In genomic region chr3:51845129-51845528, GRCh38 we compare ENCODE assay signal across 15 cellular contexts. TPM values are rescaled to one million over a fixed set of nuclear protein-coding genes. Genes with fewer than 3 reads are reported as not detected.
DNase-seq lines count a peak whose midpoint lies in the region; ATAC-seq and TF ChIP-seq lines count a peak whose summit lies in the region.
"Had no signal": no experiment of that assay in that cellular context is flagged by ENCODE, and none has a peak within 500 bp of the region (broad histone marks: within the 10 kb centered on the region; RNA-seq: fewer than 3 reads in every experiment).

No MANE protein-coding gene starts in this region.

- H3K9ac ChIP-seq in NT2/D1 (ENCODE audit: insufficient read length, low read depth) (no peak overlapping the region), neural progenitor cell (no peak overlapping the region)
- H3K9ac ChIP-seq: BLaER1 had no signal

- peaks cover 10% of the 10 kb centered on the region for H3K4me1 Mint-ChIP-seq in GM23338
- no peaks in the 10 kb centered on the region for H3K4me1 Mint-ChIP-seq in neural progenitor cell
- H3K4me1 Mint-ChIP-seq in T-cell = no peaks in the 10 kb centered on the region
- H3K4me1 Mint-ChIP-seq: CD8-positive, alpha-beta memory T cell had no signal

- H3K9me3 Mint-ChIP-seq in GM23338 = peaks cover 1% of the 10 kb centered on the region; the same call in 2 of the 3 replicates
- peaks cover 11% of the 10 kb centered on the region for H3K9me3 Mint-ChIP-seq in neural progenitor cell
- peaks cover 0 to 21% (median 20%) of the 10 kb centered on the region in 3 donors for H3K9me3 Mint-ChIP-seq in T-cell

- H3K27me3 Mint-ChIP-seq in GM23338 (ENCODE audit: insufficient read depth, low read depth, poor library complexity) = no peaks in the 10 kb centered on the region
- H3K27me3 Mint-ChIP-seq in neural progenitor cell (ENCODE audit: insufficient read depth, low read depth) = no peaks in the 10 kb centered on the region
- H3K27me3 Mint-ChIP-seq in T-cell = peaks cover 43 to 48% of the 10 kb centered on the region in 2 donors

- no peaks in the 10 kb centered on the region for H3K36me3 ChIP-seq in GM23338 (ENCODE audit: insufficient read depth)
- no peaks in the 10 kb centered on the region for H3K36me3 ChIP-seq in NT2/D1 (ENCODE audit: insufficient read depth, insufficient read length, low read length)
- H3K36me3 ChIP-seq in neural progenitor cell = no peaks in the 10 kb centered on the region
- H3K36me3 ChIP-seq in right atrium auricular region = no peaks in the 10 kb centered on the region
- H3K36me3 ChIP-seq: BLaER1 had no signal

- H3K9me3 ChIP-seq in NT2/D1 (ENCODE audit: insufficient read depth, low read length) (peaks cover 9% of the 10 kb centered on the region), neural progenitor cell (ENCODE audit: low read depth) (peaks cover 3% of the 10 kb centered on the region), right atrium auricular region (peaks cover 0 to 13% of the 10 kb centered on the region in 2 donors)

- H3K27me3 ChIP-seq in GM23338 (ENCODE audit: insufficient read depth) = no peaks in the 10 kb centered on the region
- no peaks in the 10 kb centered on the region for H3K27me3 ChIP-seq in NT2/D1 (ENCODE audit: insufficient read depth, insufficient read length)
- no peaks in the 10 kb centered on the region for H3K27me3 ChIP-seq in neural progenitor cell
- no peaks in the 10 kb centered on the region for H3K27me3 ChIP-seq in right atrium auricular region
- H3K27me3 ChIP-seq: BLaER1 had no signal

- peak in 1 of 2 experiments; percentile 40; a peak in 2 of 4 replicates for TF ChIP-seq CTCF in GM23338 (conservative IDR thresholded peaks at IDR 0.05; ENCODE audit: low read depth in 2 of 2)
- no peak for TF ChIP-seq CTCF in neural progenitor cell (IDR thresholded peaks at IDR 0.05)
- TF ChIP-seq CTCF in right atrium auricular region (IDR thresholded peaks at IDR 0.05) = no peak

- peak overlapping the region; percentile 94 for H2AFZ ChIP-seq in GM23338
- H2AFZ ChIP-seq in neural progenitor cell (replicated peaks) = peak overlapping the region; percentile 88

- H3K9me2 ChIP-seq in GM23338 (ENCODE audit: insufficient read depth) = peaks cover 5% of the 10 kb centered on the region; the same call in 1 of the 2 replicates

- H4K20me1 ChIP-seq in GM23338 (replicated peaks; ENCODE audit: insufficient read depth) (no peaks in the 10 kb centered on the region), neural progenitor cell (ENCODE audit: low read depth) (no peaks in the 10 kb centered on the region)
- H4K20me1 ChIP-seq: BLaER1 had no signal

- DNase-seq in GM23338 (ENCODE audit: low spot score) = peak; percentile 74
- peak; percentile 65 for DNase-seq in NT2/D1 (ENCODE audit: low read depth, low spot score)
- DNase-seq in iPS DF 19.7 (ENCODE audit: low read depth, low spot score) = peak; percentile 38
- DNase-seq in neural progenitor cell (ENCODE audit: low spot score) = peak; percentile 4
- DNase-seq in right atrium auricular region (ENCODE audit: low spot score) = no peak
- no peak for DNase-seq in KG1 (lab: John Stamatoyannopoulos, UW)
- DNase-seq in T-cell = no peak
- no peak for DNase-seq in NCI-H774 (lab: John Stamatoyannopoulos, UW)
- DNase-seq: 8988T; AML-193; Caco-2; CD8-positive, alpha-beta memory T cell; DND-41; GF-D8 had no signal

- peak overlapping the region; percentile 3; the same call in 1 of the 2 replicates for H3K27ac Mint-ChIP-seq in GM23338
- H3K27ac Mint-ChIP-seq in neural progenitor cell = peak overlapping the region; percentile 1
- no peak overlapping the region for H3K27ac Mint-ChIP-seq in T-cell
- H3K27ac Mint-ChIP-seq: CD8-positive, alpha-beta memory T cell had no signal

- POLR2A ChIA-PET in T-cell (lab: Charles Lee) = no interaction called here

- peaks cover 13% of the 10 kb centered on the region; the same call in 1 of the 2 replicates for H3K4me1 ChIP-seq in GM23338 (ENCODE audit: insufficient read depth)
- no peaks in the 10 kb centered on the region for H3K4me1 ChIP-seq in NT2/D1 (ENCODE audit: insufficient read depth, insufficient read length)
- H3K4me1 ChIP-seq in neural progenitor cell = no peaks in the 10 kb centered on the region
- no peaks in the 10 kb centered on the region for H3K4me1 ChIP-seq in right atrium auricular region
- H3K4me1 ChIP-seq: BLaER1, Caco-2 had no signal

- H3K79me2 ChIP-seq in GM23338 (replicated peaks; ENCODE audit: insufficient read depth) (no peaks in the 10 kb centered on the region), neural progenitor cell (ENCODE audit: low read depth) (no peaks in the 10 kb centered on the region)

- peak overlapping the region; percentile 21; the same call in 1 of the 2 replicates for H3K4me2 ChIP-seq in GM23338
- H3K4me2 ChIP-seq in neural progenitor cell = no peak overlapping the region
- H3K4me2 ChIP-seq: BLaER1 had no signal

- H3K27ac ChIP-seq in GM23338 (ENCODE audit: low read depth) = no peak overlapping the region; the same call in 1 of the 2 replicates
- H3K27ac ChIP-seq in neural progenitor cell = no peak overlapping the region
- no peak overlapping the region for H3K27ac ChIP-seq in right atrium auricular region
- H3K27ac ChIP-seq: BLaER1 had no signal

- CTCF ChIA-PET in T-cell (lab: Charles Lee) = no interaction called here

- H3F3A ChIP-seq in GM23338 (replicated peaks; ENCODE audit: low read depth) (no peaks in the 10 kb centered on the region), neural progenitor cell (ENCODE audit: low read depth) (no peaks in the 10 kb centered on the region)

- no peaks in the 10 kb centered on the region; the same call in 2 of the 3 replicates for H3K36me3 Mint-ChIP-seq in GM23338 (ENCODE audit: low read depth)
- H3K36me3 Mint-ChIP-seq in neural progenitor cell = no peaks in the 10 kb centered on the region
- H3K36me3 Mint-ChIP-seq in T-cell = peaks cover 8% of the 10 kb centered on the region

- no peak overlapping the region for H3K4me3 Mint-ChIP-seq in GM23338
- H3K4me3 Mint-ChIP-seq in neural progenitor cell = no peak overlapping the region
- H3K4me3 Mint-ChIP-seq in T-cell = no peak overlapping the region
- H3K4me3 Mint-ChIP-seq: CD8-positive, alpha-beta memory T cell had no signal

- ATAC-seq in GM23338 = peak; percentile 84
- no peak for ATAC-seq in T-cell (replicated peaks in 1 of 4)

- H3K4me3 ChIP-seq in GM23338 = no peak overlapping the region
- no peak overlapping the region for H3K4me3 ChIP-seq in NT2/D1 (ENCODE audit: insufficient read length, low read depth)
- no peak overlapping the region for H3K4me3 ChIP-seq in neural progenitor cell
- H3K4me3 ChIP-seq in right atrium auricular region = no peak overlapping the region
- H3K4me3 ChIP-seq: BLaER1 had no signal

TF ChIP-seq in GM23338, 12 proteins besides CTCF, POLR2A, EP300 and RAD21 (continues in another document):
- TF ChIP-seq STAT1 (IDR thresholded peaks at IDR 0.05; ENCODE audit: unreplicated experiment) (no peak), CREB1 (CRISPR knock-in tag; IDR thresholded peaks at IDR 0.05; ENCODE audit: low read depth) (no peak), EZH2 (IDR thresholded peaks at IDR 0.05; ENCODE audit: low read depth, unreplicated experiment) (no peak), POLR2AphosphoS5 (IDR thresholded peaks at IDR 0.05; ENCODE audit: low read depth) (no peak), JUNB (IDR thresholded peaks at IDR 0.05; ENCODE audit: unreplicated experiment) (no peak), EZH2phosphoT487 (IDR thresholded peaks at IDR 0.05; ENCODE audit: unreplicated experiment) (no peak), ZNF114 (CRISPR knock-in tag; IDR thresholded peaks at IDR 0.05) (no peak)
- TF ChIP-seq, protein P1, sequence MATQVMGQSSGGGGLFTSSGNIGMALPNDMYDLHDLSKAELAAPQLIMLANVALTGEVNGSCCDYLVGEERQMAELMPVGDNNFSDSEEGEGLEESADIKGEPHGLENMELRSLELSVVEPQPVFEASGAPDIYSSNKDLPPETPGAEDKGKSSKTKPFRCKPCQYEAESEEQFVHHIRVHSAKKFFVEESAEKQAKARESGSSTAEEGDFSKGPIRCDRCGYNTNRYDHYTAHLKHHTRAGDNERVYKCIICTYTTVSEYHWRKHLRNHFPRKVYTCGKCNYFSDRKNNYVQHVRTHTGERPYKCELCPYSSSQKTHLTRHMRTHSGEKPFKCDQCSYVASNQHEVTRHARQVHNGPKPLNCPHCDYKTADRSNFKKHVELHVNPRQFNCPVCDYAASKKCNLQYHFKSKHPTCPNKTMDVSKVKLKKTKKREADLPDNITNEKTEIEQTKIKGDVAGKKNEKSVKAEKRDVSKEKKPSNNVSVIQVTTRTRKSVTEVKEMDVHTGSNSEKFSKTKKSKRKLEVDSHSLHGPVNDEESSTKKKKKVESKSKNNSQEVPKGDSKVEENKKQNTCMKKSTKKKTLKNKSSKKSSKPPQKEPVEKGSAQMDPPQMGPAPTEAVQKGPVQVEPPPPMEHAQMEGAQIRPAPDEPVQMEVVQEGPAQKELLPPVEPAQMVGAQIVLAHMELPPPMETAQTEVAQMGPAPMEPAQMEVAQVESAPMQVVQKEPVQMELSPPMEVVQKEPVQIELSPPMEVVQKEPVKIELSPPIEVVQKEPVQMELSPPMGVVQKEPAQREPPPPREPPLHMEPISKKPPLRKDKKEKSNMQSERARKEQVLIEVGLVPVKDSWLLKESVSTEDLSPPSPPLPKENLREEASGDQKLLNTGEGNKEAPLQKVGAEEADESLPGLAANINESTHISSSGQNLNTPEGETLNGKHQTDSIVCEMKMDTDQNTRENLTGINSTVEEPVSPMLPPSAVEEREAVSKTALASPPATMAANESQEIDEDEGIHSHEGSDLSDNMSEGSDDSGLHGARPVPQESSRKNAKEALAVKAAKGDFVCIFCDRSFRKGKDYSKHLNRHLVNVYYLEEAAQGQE (IDR thresholded peaks at IDR 0.05; ENCODE audit: unreplicated experiment) = no peak

RNA-seq across cellular contexts. Expression of gene IQCF2, which starts 16.3 kb away (rescaled TPM):
- not detected in 2 replicates for total RNA-seq in GM23338 (2014; rRNA removed; shearing (Covaris generic))
- not detected in 2 replicates for polyA plus RNA-seq in GM23338 (2016; fragmentation: Nextera tagmentation; extraction: Ambion mirVana)
- total RNA-seq in neural progenitor cell (ENCODE audit: low replicate concordance) (not detected in 2 replicates), right atrium auricular region (not detected), T-cell (not detected)
- total RNA-seq: Caco-2; CD8-positive, alpha-beta memory T cell had no signal
- polyA plus RNA-seq: CD8-positive, alpha-beta memory T cell had no signal

RNA-seq across cellular contexts. Expression of gene IQCF5, which starts 30.3 kb away (rescaled TPM):
- not detected in 2 replicates for total RNA-seq in GM23338 (2014; rRNA removed; shearing (Covaris generic))
- polyA plus RNA-seq in GM23338 (2016; fragmentation: Nextera tagmentation; extraction: Ambion mirVana) = not detected in 2 replicates
- total RNA-seq in neural progenitor cell (ENCODE audit: low replicate concordance) = not detected in 2 replicates
- total RNA-seq in right atrium auricular region = not detected
- total RNA-seq in T-cell = not detected
- total RNA-seq: Caco-2; CD8-positive, alpha-beta memory T cell had no signal
- polyA plus RNA-seq: CD8-positive, alpha-beta memory T cell had no signal

RNA-seq across cellular contexts. Expression of gene IQCF1, which starts 58.0 kb away (rescaled TPM):
- not detected in 2 replicates for total RNA-seq in GM23338 (2014; rRNA removed; shearing (Covaris generic))
- not detected in 2 replicates for polyA plus RNA-seq in GM23338 (2016; fragmentation: Nextera tagmentation; extraction: Ambion mirVana)
- total RNA-seq in neural progenitor cell (ENCODE audit: low replicate concordance) (not detected in 2 replicates), right atrium auricular region (not detected), T-cell (not detected)
- total RNA-seq: Caco-2; CD8-positive, alpha-beta memory T cell had no signal
- polyA plus RNA-seq: CD8-positive, alpha-beta memory T cell had no signal

Comparison
In these comparisons a context has a peak if more than half of its experiments do, and no peak if none do; other contexts are left out.
1. DNase-seq: peak in GM23338 (single experiment), NT2/D1 (single experiment), iPS DF 19.7 (single experiment) and neural progenitor cell (single experiment); none in right atrium auricular region (single experiment), KG1 (single experiment), T-cell (0 of 34) and NCI-H774 (single experiment).
2. H3K27ac Mint-ChIP-seq: peak in GM23338 (single experiment) and neural progenitor cell (single experiment); none in T-cell (0 of 2).